Comparison of ENCODE assay signal across 14 cellular contexts in the genomic region with DNA sequence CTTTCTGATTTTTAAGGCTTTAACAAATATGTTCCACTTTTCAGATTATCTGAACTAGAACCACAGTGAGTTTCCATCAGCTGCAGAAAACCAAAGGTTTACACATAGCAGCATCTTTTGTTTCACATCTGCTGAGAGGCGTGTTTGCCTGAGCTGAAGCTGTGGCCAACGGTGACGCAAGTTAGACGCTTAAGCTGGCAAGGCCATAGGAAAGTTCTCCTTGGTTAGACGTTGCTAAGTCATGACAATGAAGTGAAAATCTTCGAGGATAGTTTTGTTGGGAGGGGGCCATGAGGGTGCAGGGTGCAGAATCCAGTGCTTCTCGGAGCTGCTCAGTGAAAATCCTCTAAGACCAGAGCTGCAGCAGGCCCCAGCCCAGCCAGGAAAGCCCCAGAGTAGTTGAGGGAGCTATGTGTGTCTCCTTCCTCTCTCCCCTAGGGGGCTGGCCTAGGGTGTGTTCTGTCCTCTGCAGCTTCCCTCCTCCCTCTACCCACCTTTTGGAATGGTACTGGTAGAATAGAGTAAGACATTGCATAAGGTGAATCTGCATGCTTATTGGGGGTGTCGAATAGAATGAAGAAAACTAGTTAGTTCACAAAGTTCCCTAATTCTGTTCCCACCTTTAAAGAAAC.
DNase-seq lines count a peak whose midpoint lies in the region; ATAC-seq, FAIRE-seq and TF ChIP-seq lines count a peak whose summit lies in the region.
"Had no signal": no experiment of that assay in that cellular context is flagged by ENCODE, and none has a peak within 500 bp of the region (broad histone marks: within the 10 kb centered on the region; RNA-seq: fewer than 3 reads in every experiment).

No MANE protein-coding gene starts in this region.

- H3K9me3 ChIP-seq in WERI-Rb-1 (ENCODE audit: severe bottlenecking) (no peaks in the 10 kb centered on the region), heart left ventricle (no peaks in the 10 kb centered on the region), sigmoid colon (no peaks in the 10 kb centered on the region)
- H3K9me3 ChIP-seq: MG63 had no signal

- 44 to 62% (median 50%) methylated on average over 8 of the region's 8 CpGs for WGBS in heart left ventricle, 4 donors
- 79 to 88% methylated on average over 8 of the region's 8 CpGs for WGBS in sigmoid colon, 2 donors

- H3K27ac ChIP-seq in WERI-Rb-1 (no peak overlapping the region), heart left ventricle (peak overlapping the region; percentile 42 to 94 (median 78)), sigmoid colon (peak overlapping the region in 1 of 4 donors; percentile 24)

- intact Hi-C loops in heart left ventricle (cut with DNase I), result loop anchor here in 2 of 10 donors (10.0 kb wide), 1 partner anchor 62 kb away; no protein-coding TSS in a partner anchor
- intact Hi-C loops in sigmoid colon (cut with DNase I), result no loop called here

- H3K27me3 ChIP-seq in WERI-Rb-1 (ENCODE audit: insufficient read depth, low read depth, severe bottlenecking) (no peaks in the 10 kb centered on the region), heart left ventricle (no peaks in the 10 kb centered on the region), sigmoid colon (no peaks in the 10 kb centered on the region)
- H3K27me3 ChIP-seq: MG63 had no signal

- no peak for FAIRE-seq in urothelium cell line (lab: Jason Lieb, UNC)
- FAIRE-seq: colon had no signal

- no peak for TF ChIP-seq CTCF in GM12865 (IDR thresholded peaks at IDR 0.05; ENCODE audit: insufficient read depth, low read depth, low read length, missing control alignments)
- TF ChIP-seq CTCF in WERI-Rb-1 (IDR thresholded peaks at IDR 0.05; ENCODE audit: low read depth, low read length), result peak; percentile 38
- TF ChIP-seq CTCF in heart left ventricle (IDR thresholded peaks at IDR 0.05), result peak in 4 of 12 donors; percentile 8 to 30 (median 18)
- TF ChIP-seq CTCF in sigmoid colon (IDR thresholded peaks at IDR 0.05), result no peak

- peaks cover 0 to 75% (median 15%) of the 10 kb centered on the region in 12 donors for H3K4me1 ChIP-seq in heart left ventricle
- H3K4me1 ChIP-seq in sigmoid colon, result no peaks in the 10 kb centered on the region

- DNase-seq in GM12865 (ENCODE audit: low read depth) (peak; percentile 33), WERI-Rb-1 (peak; percentile 31), heart left ventricle (peak; percentile 64 to 89 (median 80)), sigmoid colon (peak; percentile 78), NOMO-1 (lab: John Stamatoyannopoulos, UW; ENCODE audit: unreplicated experiment in 2 of 2) (no peak), urothelium cell line (ENCODE audit: low spot score) (no peak), NCI-H2196 treated with DMSO at 0.1 percent for 48 hours (lab: John Stamatoyannopoulos, UW; ENCODE audit: unreplicated experiment) (no peak)
- DNase-seq: activated CD4-positive, alpha-beta T cell treated with anti-CD3 and anti-CD28 coated beads, Interleukin-2, amount 10 ng/mL, durations not matched to agents 7 days and 5 days; activated effector memory CD4-positive, alpha-beta T cell treated with Interleukin-2 at 50 U/mL for 16 hours; CD8-positive, alpha-beta T cell; MG63; NCI-H774 had no signal

- H3K36me3 ChIP-seq in WERI-Rb-1, result no peaks in the 10 kb centered on the region
- H3K36me3 ChIP-seq in heart left ventricle, result no peaks in the 10 kb centered on the region
- H3K36me3 ChIP-seq in sigmoid colon, result no peaks in the 10 kb centered on the region
- H3K36me3 ChIP-seq: MG63 had no signal

- TF ChIP-seq POLR2A in heart left ventricle (IDR thresholded peaks at IDR 0.05) (no peak), sigmoid colon (IDR thresholded peaks at IDR 0.05) (no peak)

- TF ChIP-seq EP300 in sigmoid colon (IDR thresholded peaks at IDR 0.05), result no peak

- H3K4me3 ChIP-seq in GM12865 (ENCODE audit: low read depth, low read length) (no peak overlapping the region), WERI-Rb-1 (ENCODE audit: low read depth, low read length) (no peak overlapping the region), heart left ventricle (no peak overlapping the region), sigmoid colon (no peak overlapping the region)
- H3K4me3 ChIP-seq: MG63 had no signal

- ATAC-seq in heart left ventricle, result peak; percentile 63 to 81 (median 78)
- ATAC-seq in HG02759 (IDR thresholded peaks at IDR 0.05; ENCODE audit: unreplicated experiment), result no peak
- ATAC-seq: CD8-positive, alpha-beta T cell had no signal

Comparison
In these comparisons a context has a peak if more than half of its experiments do, and no peak if none do; other contexts are left out.
1. DNase-seq: peak in GM12865 (single experiment), WERI-Rb-1 (single experiment), heart left ventricle (5 of 5) and sigmoid colon (single experiment); none in NOMO-1 (0 of 2), urothelium cell line (single experiment) and NCI-H2196 treated with DMSO at 0.1 percent for 48 hours (single experiment).